ENCODE assay signal across 32 cellular contexts in the genomic region with DNA sequence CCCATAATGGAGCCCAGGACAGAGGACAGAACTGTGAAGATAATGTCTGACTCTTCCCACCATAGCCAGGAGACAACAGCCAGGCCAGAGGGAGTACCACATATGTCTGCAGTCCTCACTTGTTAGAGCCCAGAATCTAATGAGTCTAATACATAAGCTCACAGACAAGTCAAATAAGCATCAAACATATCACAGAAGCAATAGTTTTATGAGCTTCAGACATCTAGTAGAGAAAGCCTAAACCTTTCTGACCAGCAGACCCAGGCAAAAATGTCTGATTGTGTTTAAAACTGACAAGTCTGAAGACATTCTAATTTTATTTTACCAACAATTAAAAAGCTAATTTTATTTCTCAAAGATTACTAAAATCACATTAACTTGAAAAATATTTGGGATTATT.
"Had no signal": no experiment of that assay in that cellular context is flagged by ENCODE, and none has a peak within 500 bp of the region (broad histone marks: within the 10 kb centered on the region; RNA-seq: fewer than 3 reads in every experiment).

No MANE protein-coding gene starts in this region.

- H3K4me3 ChIP-seq: adrenal gland, body of pancreas, breast epithelium had no signal

- H3K4me3 Mint-ChIP-seq: activated B cell treated with CpG ODN at 0.5 μM for 24 hours; activated CD4-positive, alpha-beta memory T cell treated with anti-CD3 and anti-CD28 coated beads, Interleukin-2, amount 10 ng/mL, durations not matched to agents 7 days and 5 days; activated CD4-positive, alpha-beta T cell treated with anti-CD3 and anti-CD28 coated beads, Interleukin-2, amount 10 ng/mL, durations not matched to agents 24 days and 14 days; activated CD8-positive, alpha-beta memory T cell treated with anti-CD3 and anti-CD28 coated beads, Interleukin-2, amount 10 ng/mL, durations not matched to agents 7 days and 5 days; activated CD8-positive, alpha-beta T cell treated with anti-CD3 and anti-CD28 coated beads, Interleukin-2, amount 10 ng/mL, durations not matched to agents 7 days and 5 days; activated naive CD4-positive, alpha-beta T cell treated with anti-CD3 and anti-CD28 coated beads for 36 hours; activated naive CD8-positive, alpha-beta T cell treated with anti-CD3 and anti-CD28 coated beads for 36 hours; activated T-cell treated with anti-CD3 and anti-CD28 coated beads, Interleukin-2, amount 50 U/mL, for 24 hours; T-helper 1 cell treated with Interleukin-12 subunit alpha and Interleukin-12 subunit beta and Interleukin-4 antibody, amounts not matched to agents 30 μg/mL and 1 μg/mL, for 36 hours; T-helper 2 cell treated with Interferon-gamma antibody and Interleukin-4, amounts not matched to agents 5 μg/mL and 100 μg/mL, for 36 hours had no signal

- H3K27ac ChIP-seq: adrenal gland, body of pancreas, brain microvascular endothelial cell, breast epithelium, VCaP had no signal

- H3K9me3 ChIP-seq: adrenal gland, body of pancreas had no signal

- H3K27me3 Mint-ChIP-seq: activated B cell treated with CpG ODN at 0.5 μM for 24 hours; activated CD4-positive, alpha-beta memory T cell treated with anti-CD3 and anti-CD28 coated beads, Interleukin-2, amount 10 ng/mL, durations not matched to agents 7 days and 5 days; activated CD4-positive, alpha-beta T cell treated with anti-CD3 and anti-CD28 coated beads, Interleukin-2, amount 10 ng/mL, durations not matched to agents 24 days and 14 days; activated CD8-positive, alpha-beta memory T cell treated with anti-CD3 and anti-CD28 coated beads, Interleukin-2, amount 10 ng/mL, durations not matched to agents 7 days and 5 days; activated naive CD8-positive, alpha-beta T cell treated with anti-CD3 and anti-CD28 coated beads for 36 hours; activated T-cell treated with anti-CD3 and anti-CD28 coated beads, Interleukin-2, amount 50 U/mL, for 24 hours had no signal

- H3K27ac Mint-ChIP-seq: activated B cell treated with CpG ODN at 0.5 μM for 24 hours; activated CD4-positive, alpha-beta memory T cell treated with anti-CD3 and anti-CD28 coated beads, Interleukin-2, amount 10 ng/mL, durations not matched to agents 7 days and 5 days; activated CD4-positive, alpha-beta T cell treated with anti-CD3 and anti-CD28 coated beads, Interleukin-2, amount 10 ng/mL, durations not matched to agents 24 days and 14 days; activated CD8-positive, alpha-beta memory T cell treated with anti-CD3 and anti-CD28 coated beads, Interleukin-2, amount 10 ng/mL, durations not matched to agents 7 days and 5 days; activated CD8-positive, alpha-beta T cell treated with anti-CD3 and anti-CD28 coated beads, Interleukin-2, amount 10 ng/mL, durations not matched to agents 7 days and 5 days; activated naive CD4-positive, alpha-beta T cell treated with anti-CD3 and anti-CD28 coated beads for 36 hours; activated naive CD4-positive, alpha-beta T cell treated with anti-CD3 and anti-CD28 coated beads, Interleukin-2, amount 50 U/mL, for 72 hours; activated naive CD8-positive, alpha-beta T cell treated with anti-CD3 and anti-CD28 coated beads for 36 hours; activated T-cell treated with anti-CD3 and anti-CD28 coated beads, Interleukin-2, amount 50 U/mL, for 24 hours; activated T-helper 2 cell treated with anti-CD3 and anti-CD28 coated beads, Interferon-gamma antibody, Interleukin-2, Interleukin-4, amounts not matched to agents 10 μg/mL and 5 μg/mL and 100 μg/mL, durations not matched to agents 14 hours and 24 hours and 36 hours; T-helper 1 cell treated with Interleukin-12 subunit alpha and Interleukin-12 subunit beta and Interleukin-4 antibody, amounts not matched to agents 30 μg/mL and 1 μg/mL, for 36 hours; T-helper 2 cell treated with Interferon-gamma antibody and Interleukin-4, amounts not matched to agents 5 μg/mL and 100 μg/mL, for 36 hours had no signal

- H3K4me1 Mint-ChIP-seq: activated B cell treated with CpG ODN at 0.5 μM for 24 hours; activated CD4-positive, alpha-beta memory T cell treated with anti-CD3 and anti-CD28 coated beads, Interleukin-2, amount 10 ng/mL, durations not matched to agents 7 days and 5 days; activated CD4-positive, alpha-beta T cell treated with anti-CD3 and anti-CD28 coated beads, Interleukin-2, amount 10 ng/mL, durations not matched to agents 24 days and 14 days; activated CD8-positive, alpha-beta memory T cell treated with anti-CD3 and anti-CD28 coated beads, Interleukin-2, amount 10 ng/mL, durations not matched to agents 7 days and 5 days had no signal

- H3K4me1 ChIP-seq: breast epithelium had no signal

- DNase-seq: activated B cell treated with CpG ODN at 0.5 μM for 24 hours; activated CD4-positive, alpha-beta memory T cell treated with anti-CD3 and anti-CD28 coated beads, Interleukin-2, amount 10 ng/mL, durations not matched to agents 7 days and 5 days; activated CD4-positive, alpha-beta T cell treated with anti-CD3 and anti-CD28 coated beads for 4 hours; activated CD4-positive, alpha-beta T cell treated with anti-CD3 and anti-CD28 coated beads, Interleukin-2, amount 10 ng/mL, durations not matched to agents 24 days and 14 days; activated CD4-positive, alpha-beta T cell treated with anti-CD3 and anti-CD28 coated beads, Interleukin-2, amount 50 U/mL, for 48 hours; activated CD4-positive, CD25-positive, alpha-beta regulatory T cell treated with anti-CD3 and anti-CD28 coated beads, Interleukin-2, amount 50 U/mL, for 72 hours; activated CD8-positive, alpha-beta memory T cell treated with anti-CD3 and anti-CD28 coated beads for 24 hours; activated CD8-positive, alpha-beta memory T cell treated with anti-CD3 and anti-CD28 coated beads, Interleukin-2, amount 10 ng/mL, durations not matched to agents 7 days and 5 days; activated CD8-positive, alpha-beta memory T cell treated with anti-CD3 and anti-CD28 coated beads, Interleukin-2, amount 50 U/mL, for 48 hours; activated CD8-positive, alpha-beta T cell treated with anti-CD3 and anti-CD28 coated beads, Interleukin-2, amount 10 ng/mL, durations not matched to agents 7 days and 5 days; activated effector memory CD4-positive, alpha-beta T cell treated with Interleukin-2 at 50 U/mL for 16 hours; activated gamma-delta T cell; activated naive CD4-positive, alpha-beta T cell treated with anti-CD3 and anti-CD28 coated beads for 36 hours; activated naive CD4-positive, alpha-beta T cell treated with anti-CD3 and anti-CD28 coated beads, Interleukin-2, amount 50 U/mL, for 16 hours; activated naive CD8-positive, alpha-beta T cell treated with anti-CD3 and anti-CD28 coated beads for 36 hours; activated T-cell treated with anti-CD3 and anti-CD28 coated beads, Interleukin-2, amount 50 U/mL, for 24 hours; activated T-cell treated with anti-CD3 and anti-CD28 coated beads, Interleukin-2, amount 50 U/mL, for 48 hours; adrenal gland; amniotic stem cell; aorta; body of pancreas; brain microvascular endothelial cell; central memory CD4-positive, alpha-beta T cell; T-helper 1 cell; T-helper 2 cell; T-helper 9 cell had no signal

- H3K27me3 ChIP-seq: adrenal gland, body of pancreas, brain microvascular endothelial cell, breast epithelium had no signal

- H3K36me3 ChIP-seq: adrenal gland, brain microvascular endothelial cell, breast epithelium had no signal

- H3K9me3 Mint-ChIP-seq: activated CD4-positive, alpha-beta T cell treated with anti-CD3 and anti-CD28 coated beads, Interleukin-2, amount 10 ng/mL, durations not matched to agents 24 days and 14 days; activated T-helper 2 cell treated with anti-CD3 and anti-CD28 coated beads, Interferon-gamma antibody, Interleukin-2, Interleukin-4, amounts not matched to agents 10 μg/mL and 5 μg/mL and 100 μg/mL, durations not matched to agents 14 hours and 24 hours and 36 hours; T-helper 2 cell treated with Interferon-gamma antibody and Interleukin-4, amounts not matched to agents 5 μg/mL and 100 μg/mL, for 36 hours had no signal
